In genomic region chr9:137878146-137878941, GRCh38 we compare ENCODE assay signal across 1 cellular context.
TF ChIP-seq lines count a peak whose summit lies in the region.

No MANE protein-coding gene starts in this region.

TF ChIP-seq in HCT116, 20 proteins besides CTCF, POLR2A, EP300 and RAD21 (continued from another document):
- TF ChIP-seq SP1 (IDR thresholded peaks at IDR 0.05; ENCODE audit: low read depth) (no peak), CBX3 (IDR thresholded peaks at IDR 0.05; ENCODE audit: low read depth) (no peak), ELF1 (IDR thresholded peaks at IDR 0.05; ENCODE audit: borderline replicate concordance, low read depth) (no peak), EGR1 (IDR thresholded peaks at IDR 0.05; ENCODE audit: low read depth) (no peak)
